In genomic region chr4:561456-561855, GRCh38 we compare ENCODE assay signal across 25 cellular contexts. TPM values are rescaled to one million over a fixed set of nuclear protein-coding genes. Genes with fewer than 3 reads are reported as not detected.
"Had no signal": no experiment of that assay in that cellular context is flagged by ENCODE, and none has a peak within 500 bp of the region (broad histone marks: within the 10 kb centered on the region; RNA-seq: fewer than 3 reads in every experiment).

No MANE protein-coding gene starts in this region.

- H3K9me2 ChIP-seq: SK-N-SH had no signal

- H3K9me3 ChIP-seq: MG63, Peyer's patch, SJSA1, SK-N-SH had no signal

- H3K4me3 ChIP-seq: MG63, Peyer's patch, SJSA1 had no signal

- H3K36me3 ChIP-seq: MG63, Peyer's patch, SJSA1 had no signal

- H3K27ac ChIP-seq: Peyer's patch, SJSA1 had no signal

- H3K4me2 ChIP-seq: SK-N-SH had no signal

- DNase-seq: Karpas-422, KG1, MG63, NCI-H1092 treated with DMSO at 0.1 percent for 48 hours, NCI-H1436, NCI-H187, NCI-H2029, NCI-H2081 treated with DMSO at 0.1 percent for 48 hours, NCI-H2171, NCI-H226, NCI-H446, NCI-H510A, NCI-H524 treated with DMSO at 0.1 percent for 48 hours, NCI-H69, NCI-H774, PC-3, Peyer's patch, SHP77 treated with DMSO at 0.1 percent for 48 hours, SK-N-SH, SW 1271 had no signal

- H3K27me3 ChIP-seq: MG63, Peyer's patch, SJSA1 had no signal

- H3K4me1 ChIP-seq: Peyer's patch, SJSA1 had no signal

- ATAC-seq: HepG2, PC-3, Right ventricle myocardium inferior had no signal

RNA-seq across cellular contexts. Expression of gene TMEM271, which starts 14.6 kb away (rescaled TPM):
- total RNA-seq: HepG2, HT1080, PC-3, Peyer's patch, Right ventricle myocardium inferior, RPMI7951, SJSA1 had no signal
